8 cellular contexts compared by ENCODE assay signal in the genomic region with DNA sequence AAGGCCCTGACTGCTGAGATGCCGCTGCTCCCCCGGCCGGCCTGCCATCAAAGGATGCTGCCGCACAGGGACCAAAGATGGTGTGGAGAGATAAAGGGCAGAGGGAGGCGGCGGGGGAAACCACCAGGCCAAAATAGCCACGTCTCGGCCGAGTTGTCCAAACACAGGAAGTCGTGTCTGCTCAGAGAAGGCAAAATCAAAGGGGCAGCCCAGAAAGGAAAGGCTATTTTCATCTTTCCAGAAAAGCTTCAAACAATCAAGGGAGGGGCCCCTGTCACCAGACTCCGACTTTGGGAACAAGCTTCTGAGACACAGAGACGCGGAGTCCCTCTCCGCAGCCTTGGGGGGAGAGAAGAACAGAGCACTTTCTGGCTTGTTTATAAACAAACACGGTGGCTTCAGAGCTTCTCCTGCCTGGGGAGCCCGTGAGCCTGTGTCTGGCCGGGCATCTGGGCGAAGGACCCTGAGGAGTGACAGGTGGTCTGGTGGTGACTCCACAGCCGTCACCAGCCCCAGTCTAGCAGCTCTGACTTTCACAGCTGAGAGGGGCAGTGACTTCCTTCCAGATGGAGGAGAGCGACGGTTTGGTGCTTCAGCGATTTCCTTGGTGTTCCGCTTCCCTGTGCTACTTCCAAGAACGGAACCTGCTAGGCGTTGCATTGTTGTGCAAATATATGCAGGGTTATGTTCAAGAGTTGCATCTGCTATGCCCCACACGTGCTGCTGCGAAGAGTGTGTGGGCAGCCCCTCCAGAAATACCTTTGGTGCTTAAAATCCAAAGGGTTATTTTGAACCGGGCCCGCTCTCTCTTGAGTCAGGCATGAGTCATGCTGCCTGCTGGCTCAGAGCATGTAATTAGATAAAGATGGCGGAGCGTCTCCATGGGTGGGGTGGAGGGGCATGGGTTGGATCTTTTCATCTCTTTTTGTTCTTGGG. TPM values are rescaled to one million over a fixed set of nuclear protein-coding genes. Genes with fewer than 3 reads are reported as not detected.
A peak's percentile ranks its signal among the peaks of the same experiment; 100 is the strongest.
DNase-seq lines count a peak whose midpoint lies in the region; ATAC-seq, FAIRE-seq and TF ChIP-seq lines count a peak whose summit lies in the region.

No MANE protein-coding gene starts in this region.

- H3K79me2 ChIP-seq in Karpas-422 (ENCODE audit: low read length), result no peaks in the 10 kb centered on the region

- peaks cover 0 to 5% (median 0%) of the 10 kb centered on the region in 4 donors for H3K36me3 ChIP-seq in sigmoid colon
- no peaks in the 10 kb centered on the region for H3K36me3 ChIP-seq in Karpas-422 (ENCODE audit: insufficient read depth, low read length)

- no peak for TF ChIP-seq POLR2A in GM12891 (IDR thresholded peaks at IDR 0.05; ENCODE audit: low read depth, low read length)
- no peak for TF ChIP-seq POLR2A in sigmoid colon (IDR thresholded peaks at IDR 0.05)

- intact Hi-C loops in Right ventricle myocardium inferior (cut with DNase I), result loop anchor here (2.0 kb wide), 1 partner anchor 20 kb away; no protein-coding TSS in a partner anchor
- intact Hi-C loops in sigmoid colon (cut with DNase I), result no loop called here

- no peaks in the 10 kb centered on the region for H3K9me2 ChIP-seq in Karpas-422 (replicated peaks; ENCODE audit: insufficient read depth, low read length)

- H3K9ac ChIP-seq in Karpas-422 (ENCODE audit: low read length), result no peak overlapping the region

- 38 to 71% methylated on average over 31 of the region's 31 CpGs for WGBS in sigmoid colon, 2 donors

- H3K4me3 ChIP-seq in sigmoid colon, result no peak overlapping the region
- no peak overlapping the region for H3K4me3 ChIP-seq in Karpas-422 (ENCODE audit: low read length)

- ATAC-seq in HG03175 (IDR thresholded peaks at IDR 0.05; ENCODE audit: unreplicated experiment) (peak; percentile 60), Right ventricle myocardium inferior (peak; percentile 37), HG02571 (IDR thresholded peaks at IDR 0.05; ENCODE audit: unreplicated experiment) (no peak)

- no peaks in the 10 kb centered on the region for H4K20me1 ChIP-seq in Karpas-422 (ENCODE audit: insufficient read depth, low read depth, low read length)

- peak overlapping the region; percentile 26 to 56 (median 47) for H3K27ac ChIP-seq in sigmoid colon
- H3K27ac ChIP-seq in Karpas-422 (ENCODE audit: low read length), result no peak overlapping the region

- no peak overlapping the region for H3K4me2 ChIP-seq in Karpas-422 (ENCODE audit: low read depth, low read length, poor library complexity, severe bottlenecking)

- DNase-seq in GM12891 (ENCODE audit: insufficient read length, low spot score) (peak; percentile 75), activated T-cell treated with anti-CD3 and anti-CD28 coated beads for 4 hours (peak; percentile 24), Right ventricle myocardium inferior (ENCODE audit: missing footprints) (no peak), sigmoid colon (no peak), Karpas-422 (no peak), cortex of kidney (lab: John Stamatoyannopoulos, UW) (no peak)

- TF ChIP-seq CTCF in sigmoid colon (IDR thresholded peaks at IDR 0.05), result no peak

- H3K9me3 ChIP-seq in sigmoid colon (no peaks in the 10 kb centered on the region), Karpas-422 (ENCODE audit: low read length) (no peaks in the 10 kb centered on the region)

- H3K4me1 ChIP-seq in sigmoid colon, result peaks cover 0 to 37% (median 32%) of the 10 kb centered on the region in 4 donors
- H3K4me1 ChIP-seq in Karpas-422 (ENCODE audit: low read length), result no peaks in the 10 kb centered on the region

- no peak overlapping the region for H2AFZ ChIP-seq in Karpas-422 (ENCODE audit: low read length)

- no peaks in the 10 kb centered on the region for H3K27me3 ChIP-seq in sigmoid colon
- H3K27me3 ChIP-seq in Karpas-422 (ENCODE audit: low read length), result no peaks in the 10 kb centered on the region

- TF ChIP-seq EP300 in sigmoid colon (IDR thresholded peaks at IDR 0.05), result no peak

- FAIRE-seq in GM12891 (lab: Jason Lieb, UNC), result peak; percentile 83

TF ChIP-seq in GM12891, 5 proteins besides CTCF, POLR2A, EP300 and RAD21:
- TF ChIP-seq POLR2AphosphoS5 (IDR thresholded peaks at IDR 0.05; ENCODE audit: low read depth, low read length) (no peak), SPI1 (IDR thresholded peaks at IDR 0.05; ENCODE audit: low read depth, low read length) (peak; percentile 37), POU2F2 (IDR thresholded peaks at IDR 0.05; ENCODE audit: low read depth, low read length) (no peak)

RNA-seq across cellular contexts. Expression of a gene that starts 24.0 kb away (rescaled TPM):
- polyA plus RNA-seq in GM12891 (2012; ENCODE audit: low read depth, missing spikeins), result 0.05 TPM
- total RNA-seq in Right ventricle myocardium inferior (9.5 TPM), sigmoid colon (1 to 10 TPM in 2 of 4 donors, under 1 TPM in 2; 0.33 to 4.2 (median 0.94) TPM)
- 1 to 10 TPM in 1 of 3 donors, under 1 TPM in 2; 0.46 to 1.8 (median 0.60) TPM for polyA plus RNA-seq in sigmoid colon
- total RNA-seq in Karpas-422 (2014; rRNA removed; shearing (Covaris generic); ENCODE audit: low replicate concordance), result not detected in 2 replicates

RNA-seq across cellular contexts. Expression of a gene that starts 33.7 kb away (rescaled TPM):
- not detected for polyA plus RNA-seq in GM12891 (2012; ENCODE audit: low read depth, missing spikeins)
- total RNA-seq in Right ventricle myocardium inferior (not detected), sigmoid colon (not detected)
- polyA plus RNA-seq in sigmoid colon, result not detected
- total RNA-seq in Karpas-422 (2014; rRNA removed; shearing (Covaris generic); ENCODE audit: low replicate concordance), result not detected in 2 replicates

RNA-seq across cellular contexts. Expression of a gene that starts 50.7 kb away (rescaled TPM):
- not detected for polyA plus RNA-seq in GM12891 (2012; ENCODE audit: low read depth, missing spikeins)
- total RNA-seq in Right ventricle myocardium inferior (0.22 TPM), sigmoid colon (1 to 10 TPM in 2 of 4 donors, under 1 TPM in 1, not detected in 1; 0.83 to 1.5 (median 1.1) TPM)
- polyA plus RNA-seq in sigmoid colon, result 1 to 10 TPM in 2 of 3 donors, under 1 TPM in 1; 0.29 to 2.4 (median 1.4) TPM
- total RNA-seq in Karpas-422 (2014; rRNA removed; shearing (Covaris generic); ENCODE audit: low replicate concordance), result not detected in 2 replicates

Comparison
In these comparisons a context has a peak if more than half of its experiments do, and no peak if none do; other contexts are left out.
1. DNase-seq: peak in GM12891 (single experiment) and activated T-cell treated with anti-CD3 and anti-CD28 coated beads for 4 hours (single experiment); none in Right ventricle myocardium inferior (single experiment), sigmoid colon (single experiment), Karpas-422 (single experiment) and cortex of kidney (single experiment).